ENCODE assay signal across 19 cellular contexts in genomic region chr3:183532620-183533409, GRCh38. TPM values are rescaled to one million over a fixed set of nuclear protein-coding genes. Genes with fewer than 3 reads are reported as not detected.
A peak's percentile ranks its signal among the peaks of the same experiment; 100 is the strongest.
DNase-seq lines count a peak whose midpoint lies in the region; ATAC-seq, FAIRE-seq and TF ChIP-seq lines count a peak whose summit lies in the region.
"Had no signal": no experiment of that assay in that cellular context is flagged by ENCODE, and none has a peak within 500 bp of the region (broad histone marks: within the 10 kb centered on the region; RNA-seq: fewer than 3 reads in every experiment).

No MANE protein-coding gene starts in this region.

- intact Hi-C loops in CD14-positive monocyte (cut with micrococcal nuclease), result no loop called here
- intact Hi-C loops in activated T-helper 1 cell treated with anti-CD3 and anti-CD28 coated beads, Interleukin-12 subunit alpha, Interleukin-12 subunit beta, Interleukin-2, Interleukin-4 antibody, amounts not matched to agents 30 ng/mL and 10 ng/mL and 1 ng/mL, durations not matched to agents 14 hours and 24 hours and 36 hours (cut with micrococcal nuclease), result no loop called here

- peak overlapping the region in 6 of 7 donors; percentile 31 to 78 (median 54) for H3K27ac Mint-ChIP-seq in CD14-positive monocyte
- peak overlapping the region; percentile 76 for H3K27ac Mint-ChIP-seq in activated T-helper 1 cell treated with anti-CD3 and anti-CD28 coated beads, Interleukin-12 subunit alpha, Interleukin-12 subunit beta, Interleukin-2, Interleukin-4 antibody, amounts not matched to agents 30 ng/mL and 10 ng/mL and 1 ng/mL, durations not matched to agents 14 hours and 24 hours and 36 hours
- H3K27ac Mint-ChIP-seq in memory B cell, result peak overlapping the region; percentile 94
- H3K27ac Mint-ChIP-seq in effector memory CD8-positive, alpha-beta T cell, result peak overlapping the region in 1 of 2 donors; percentile 80
- H3K27ac Mint-ChIP-seq: HFFc6 had no signal

- H3K4me3 Mint-ChIP-seq in CD14-positive monocyte (no peak overlapping the region), memory B cell (no peak overlapping the region)
- H3K4me3 Mint-ChIP-seq in activated T-helper 1 cell treated with anti-CD3 and anti-CD28 coated beads, Interleukin-12 subunit alpha, Interleukin-12 subunit beta, Interleukin-2, Interleukin-4 antibody, amounts not matched to agents 30 ng/mL and 10 ng/mL and 1 ng/mL, durations not matched to agents 14 hours and 24 hours and 36 hours, result no peak overlapping the region
- H3K4me3 Mint-ChIP-seq in effector memory CD8-positive, alpha-beta T cell, result no peak overlapping the region

- DNase-seq in CD14-positive monocyte (ENCODE audit: low spot score) (no peak), GM12891 (ENCODE audit: insufficient read length, low spot score) (no peak), memory B cell (ENCODE audit: low spot score in 2 of 2) (no peak), DMS 273 (lab: John Stamatoyannopoulos, UW; ENCODE audit: unreplicated experiment) (no peak)
- no peak for DNase-seq in activated T-helper 1 cell treated with anti-CD3 and anti-CD28 coated beads, Interleukin-12 subunit alpha, Interleukin-12 subunit beta, Interleukin-2, Interleukin-4 antibody, amounts not matched to agents 30 ng/mL and 10 ng/mL and 1 ng/mL, durations not matched to agents 14 hours and 24 hours and 36 hours (ENCODE audit: low spot score)
- DNase-seq in effector memory CD8-positive, alpha-beta T cell, result no peak
- no peak for DNase-seq in effector CD8-positive, alpha-beta T cell (lab: John Stamatoyannopoulos, UW)
- DNase-seq: amniotic stem cell; HFFc6; NCI-H1048; RPMI8226; stimulated activated CD4-positive, alpha-beta T cell treated with anti-CD3 and anti-CD28 coated beads, Interleukin-4, amount 100 ng/mL, for 1 hour; stimulated activated naive CD4-positive, alpha-beta T cell treated with Interleukin-2 at 50 U/mL for 16 hours had no signal

- peaks cover 0 to 3% (median 2%) of the 10 kb centered on the region in 7 donors for H3K9me3 Mint-ChIP-seq in CD14-positive monocyte
- peaks cover 5% of the 10 kb centered on the region for H3K9me3 Mint-ChIP-seq in activated T-helper 1 cell treated with anti-CD3 and anti-CD28 coated beads, Interleukin-12 subunit alpha, Interleukin-12 subunit beta, Interleukin-2, Interleukin-4 antibody, amounts not matched to agents 30 ng/mL and 10 ng/mL and 1 ng/mL, durations not matched to agents 14 hours and 24 hours and 36 hours
- H3K9me3 Mint-ChIP-seq in memory B cell, result no peaks in the 10 kb centered on the region
- no peaks in the 10 kb centered on the region for H3K9me3 Mint-ChIP-seq in effector memory CD8-positive, alpha-beta T cell
- H3K9me3 Mint-ChIP-seq: HFFc6 had no signal

- H3K4me1 Mint-ChIP-seq in CD14-positive monocyte, result peaks cover 70% of the 10 kb centered on the region
- H3K4me1 Mint-ChIP-seq in activated T-helper 1 cell treated with anti-CD3 and anti-CD28 coated beads, Interleukin-12 subunit alpha, Interleukin-12 subunit beta, Interleukin-2, Interleukin-4 antibody, amounts not matched to agents 30 ng/mL and 10 ng/mL and 1 ng/mL, durations not matched to agents 14 hours and 24 hours and 36 hours (ENCODE audit: low read depth), result peaks cover 51% of the 10 kb centered on the region
- peaks cover 62% of the 10 kb centered on the region for H3K4me1 Mint-ChIP-seq in memory B cell
- H3K4me1 Mint-ChIP-seq in effector memory CD8-positive, alpha-beta T cell (ENCODE audit: low read depth in 2 of 2), result peaks cover 8 to 18% of the 10 kb centered on the region in 2 donors

- TF ChIP-seq POLR2A in GM12891 (IDR thresholded peaks at IDR 0.05; ENCODE audit: low read depth, low read length), result no peak

- FAIRE-seq in GM12891 (lab: Jason Lieb, UNC), result peak; percentile 73
- FAIRE-seq: HTR-8/SVneo had no signal

- H3K27me3 Mint-ChIP-seq in CD14-positive monocyte (ENCODE audit: low read depth in 3 of 3) (no peaks in the 10 kb centered on the region), memory B cell (no peaks in the 10 kb centered on the region)
- no peaks in the 10 kb centered on the region for H3K27me3 Mint-ChIP-seq in activated T-helper 1 cell treated with anti-CD3 and anti-CD28 coated beads, Interleukin-12 subunit alpha, Interleukin-12 subunit beta, Interleukin-2, Interleukin-4 antibody, amounts not matched to agents 30 ng/mL and 10 ng/mL and 1 ng/mL, durations not matched to agents 14 hours and 24 hours and 36 hours (ENCODE audit: insufficient read depth)
- H3K27me3 Mint-ChIP-seq in effector memory CD8-positive, alpha-beta T cell, result no peaks in the 10 kb centered on the region

- no peak for TF ChIP-seq CTCF in CD14-positive monocyte (IDR thresholded peaks at IDR 0.05)

- no peak for ATAC-seq in memory B cell (ENCODE audit: low read depth)
- no peak for ATAC-seq in GM21786 (IDR thresholded peaks at IDR 0.05; ENCODE audit: unreplicated experiment)
- no peak for ATAC-seq in effector memory CD8-positive, alpha-beta T cell (replicated peaks)

- H3K36me3 Mint-ChIP-seq in CD14-positive monocyte, result peaks cover 28 to 36% of the 10 kb centered on the region in 2 donors
- H3K36me3 Mint-ChIP-seq in activated T-helper 1 cell treated with anti-CD3 and anti-CD28 coated beads, Interleukin-12 subunit alpha, Interleukin-12 subunit beta, Interleukin-2, Interleukin-4 antibody, amounts not matched to agents 30 ng/mL and 10 ng/mL and 1 ng/mL, durations not matched to agents 14 hours and 24 hours and 36 hours (ENCODE audit: low read depth), result peaks cover 24% of the 10 kb centered on the region
- H3K36me3 Mint-ChIP-seq in memory B cell, result peaks cover 28% of the 10 kb centered on the region
- no peaks in the 10 kb centered on the region for H3K36me3 Mint-ChIP-seq in effector memory CD8-positive, alpha-beta T cell (ENCODE audit: insufficient read depth)

TF ChIP-seq in GM12891, 5 proteins besides CTCF, POLR2A, EP300 and RAD21:
- no peak for TF ChIP-seq POLR2AphosphoS5 (IDR thresholded peaks at IDR 0.05; ENCODE audit: low read depth, low read length)
- TF ChIP-seq TAF1 (IDR thresholded peaks at IDR 0.05; ENCODE audit: low read depth, low read length), result no peak
- TF ChIP-seq PAX5 (IDR thresholded peaks at IDR 0.05; ENCODE audit: insufficient read depth, low read length, severe bottlenecking), result no peak
- TF ChIP-seq POU2F2 (IDR thresholded peaks at IDR 0.05; ENCODE audit: low read depth, low read length), result no peak

RNA-seq across cellular contexts. Expression of gene KLHL6, which starts 22.7 kb away (rescaled TPM):
- polyA plus RNA-seq in CD14-positive monocyte, result 10 to 100 TPM in 1 of 2 donors, 1 to 10 TPM in 1; 5.7 to 10.6 TPM
- 9.8 TPM for polyA plus RNA-seq in GM12891 (2012; ENCODE audit: low read depth, missing spikeins)
- total RNA-seq in activated T-helper 1 cell treated with anti-CD3 and anti-CD28 coated beads, Interleukin-12 subunit alpha, Interleukin-12 subunit beta, Interleukin-2, Interleukin-4 antibody, amounts not matched to agents 30 ng/mL and 10 ng/mL and 1 ng/mL, durations not matched to agents 14 hours and 24 hours and 36 hours, result 38.6 and 40.6 TPM in 2 replicates
- total RNA-seq: G401, HFFc6, kidney epithelial cell, NCI-H460 had no signal
- polyA plus RNA-seq: BJ had no signal
